In the genomic region with DNA sequence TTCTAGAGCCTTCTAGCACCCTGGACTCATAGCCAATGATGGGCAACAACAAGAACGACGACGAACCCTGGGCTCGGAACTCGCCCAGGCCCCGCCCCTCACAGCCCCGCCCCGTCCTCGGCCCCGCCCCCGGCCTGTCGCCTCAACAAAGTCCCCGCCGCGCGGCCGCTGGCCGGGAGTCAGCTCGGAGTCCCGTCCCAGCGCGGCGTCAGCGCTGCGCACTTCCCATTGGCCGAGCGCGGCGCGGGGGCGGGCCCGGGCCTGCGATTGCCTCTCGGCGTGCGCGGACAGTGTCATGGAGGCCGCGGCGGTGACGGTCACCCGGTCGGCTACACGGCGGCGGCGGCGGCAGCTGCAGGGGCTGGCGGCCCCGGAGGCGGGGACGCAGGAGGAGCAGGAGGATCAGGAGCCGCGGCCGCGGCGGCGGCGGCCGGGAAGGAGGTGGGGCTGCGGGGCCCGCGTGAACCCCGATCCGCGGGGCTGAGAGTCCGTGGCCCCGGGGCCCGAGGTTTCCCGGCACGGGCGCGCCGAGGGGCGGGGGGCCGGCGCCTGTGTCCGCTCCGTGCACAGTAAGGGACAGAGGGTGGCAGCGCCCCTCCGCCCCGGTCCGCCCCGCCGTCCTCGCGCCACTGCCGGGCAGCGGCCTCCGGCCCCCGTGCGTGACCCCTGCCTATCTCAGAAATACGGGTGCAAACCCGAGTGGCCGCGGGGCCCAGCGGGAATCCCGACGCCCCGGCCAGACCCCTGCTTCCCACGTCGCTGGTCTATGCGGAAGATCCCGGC, we compare ENCODE assay signal across 1 cellular context.
A peak's percentile ranks its signal among the peaks of the same experiment; 100 is the strongest.
TF ChIP-seq lines count a peak whose summit lies in the region.

A gene with protein sequence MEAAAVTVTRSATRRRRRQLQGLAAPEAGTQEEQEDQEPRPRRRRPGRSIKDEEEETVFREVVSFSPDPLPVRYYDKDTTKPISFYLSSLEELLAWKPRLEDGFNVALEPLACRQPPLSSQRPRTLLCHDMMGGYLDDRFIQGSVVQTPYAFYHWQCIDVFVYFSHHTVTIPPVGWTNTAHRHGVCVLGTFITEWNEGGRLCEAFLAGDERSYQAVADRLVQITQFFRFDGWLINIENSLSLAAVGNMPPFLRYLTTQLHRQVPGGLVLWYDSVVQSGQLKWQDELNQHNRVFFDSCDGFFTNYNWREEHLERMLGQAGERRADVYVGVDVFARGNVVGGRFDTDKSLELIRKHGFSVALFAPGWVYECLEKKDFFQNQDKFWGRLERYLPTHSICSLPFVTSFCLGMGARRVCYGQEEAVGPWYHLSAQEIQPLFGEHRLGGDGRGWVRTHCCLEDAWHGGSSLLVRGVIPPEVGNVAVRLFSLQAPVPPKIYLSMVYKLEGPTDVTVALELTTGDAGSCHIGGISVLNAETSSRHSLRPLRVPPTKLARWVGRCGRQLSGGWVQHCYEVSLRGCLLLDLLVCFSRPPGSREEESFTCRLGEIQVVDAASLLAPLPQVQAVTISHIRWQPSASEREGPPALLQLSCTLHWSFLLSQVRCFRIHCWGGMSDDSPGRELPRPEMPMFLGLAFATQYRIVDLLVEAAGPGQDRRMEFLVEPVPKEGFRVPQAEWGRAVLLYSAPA (plus strand): TSS at position 175 of the 783 bp plus-strand sequence. CDS start 121 bp downstream, at position 296.

TF ChIP-seq in A549, 52 proteins besides CTCF, POLR2A, EP300 and RAD21 (continued from another document):
- TF ChIP-seq, protein P1, sequence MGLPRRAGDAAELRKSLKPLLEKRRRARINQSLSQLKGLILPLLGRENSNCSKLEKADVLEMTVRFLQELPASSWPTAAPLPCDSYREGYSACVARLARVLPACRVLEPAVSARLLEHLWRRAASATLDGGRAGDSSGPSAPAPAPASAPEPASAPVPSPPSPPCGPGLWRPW (IDR thresholded peaks at IDR 0.05): no peak
- TF ChIP-seq JUN (IDR thresholded peaks at IDR 0.05) (peak; percentile 72 to 81; a peak in 4 of 5 replicates), KDM1A (IDR thresholded peaks at IDR 0.05; ENCODE audit: low read depth) (no peak), SMC3 (IDR thresholded peaks at IDR 0.05) (no peak), HEYL (CRISPR knock-in tag; IDR thresholded peaks at IDR 0.05) (no peak), PHF8 (IDR thresholded peaks at IDR 0.05; ENCODE audit: borderline replicate concordance, low read depth) (peak; percentile 89; the same call in 1 of the 2 replicates), ESRRA (IDR thresholded peaks at IDR 0.05; ENCODE audit: borderline replicate concordance, low read length) (no peak), EHMT2 (IDR thresholded peaks at IDR 0.05; ENCODE audit: low read depth) (no peak), TFCP2L1 (CRISPR knock-in tag; IDR thresholded peaks at IDR 0.05) (no peak)
- TF ChIP-seq, protein P2, sequence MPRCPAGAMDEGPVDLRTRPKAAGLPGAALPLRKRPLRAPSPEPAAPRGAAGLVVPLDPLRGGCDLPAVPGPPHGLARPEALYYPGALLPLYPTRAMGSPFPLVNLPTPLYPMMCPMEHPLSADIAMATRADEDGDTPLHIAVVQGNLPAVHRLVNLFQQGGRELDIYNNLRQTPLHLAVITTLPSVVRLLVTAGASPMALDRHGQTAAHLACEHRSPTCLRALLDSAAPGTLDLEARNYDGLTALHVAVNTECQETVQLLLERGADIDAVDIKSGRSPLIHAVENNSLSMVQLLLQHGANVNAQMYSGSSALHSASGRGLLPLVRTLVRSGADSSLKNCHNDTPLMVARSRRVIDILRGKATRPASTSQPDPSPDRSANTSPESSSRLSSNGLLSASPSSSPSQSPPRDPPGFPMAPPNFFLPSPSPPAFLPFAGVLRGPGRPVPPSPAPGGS (IDR thresholded peaks at IDR 0.05): peak; percentile 88; the same call in 2 of the 3 replicates
- TF ChIP-seq, protein P3, sequence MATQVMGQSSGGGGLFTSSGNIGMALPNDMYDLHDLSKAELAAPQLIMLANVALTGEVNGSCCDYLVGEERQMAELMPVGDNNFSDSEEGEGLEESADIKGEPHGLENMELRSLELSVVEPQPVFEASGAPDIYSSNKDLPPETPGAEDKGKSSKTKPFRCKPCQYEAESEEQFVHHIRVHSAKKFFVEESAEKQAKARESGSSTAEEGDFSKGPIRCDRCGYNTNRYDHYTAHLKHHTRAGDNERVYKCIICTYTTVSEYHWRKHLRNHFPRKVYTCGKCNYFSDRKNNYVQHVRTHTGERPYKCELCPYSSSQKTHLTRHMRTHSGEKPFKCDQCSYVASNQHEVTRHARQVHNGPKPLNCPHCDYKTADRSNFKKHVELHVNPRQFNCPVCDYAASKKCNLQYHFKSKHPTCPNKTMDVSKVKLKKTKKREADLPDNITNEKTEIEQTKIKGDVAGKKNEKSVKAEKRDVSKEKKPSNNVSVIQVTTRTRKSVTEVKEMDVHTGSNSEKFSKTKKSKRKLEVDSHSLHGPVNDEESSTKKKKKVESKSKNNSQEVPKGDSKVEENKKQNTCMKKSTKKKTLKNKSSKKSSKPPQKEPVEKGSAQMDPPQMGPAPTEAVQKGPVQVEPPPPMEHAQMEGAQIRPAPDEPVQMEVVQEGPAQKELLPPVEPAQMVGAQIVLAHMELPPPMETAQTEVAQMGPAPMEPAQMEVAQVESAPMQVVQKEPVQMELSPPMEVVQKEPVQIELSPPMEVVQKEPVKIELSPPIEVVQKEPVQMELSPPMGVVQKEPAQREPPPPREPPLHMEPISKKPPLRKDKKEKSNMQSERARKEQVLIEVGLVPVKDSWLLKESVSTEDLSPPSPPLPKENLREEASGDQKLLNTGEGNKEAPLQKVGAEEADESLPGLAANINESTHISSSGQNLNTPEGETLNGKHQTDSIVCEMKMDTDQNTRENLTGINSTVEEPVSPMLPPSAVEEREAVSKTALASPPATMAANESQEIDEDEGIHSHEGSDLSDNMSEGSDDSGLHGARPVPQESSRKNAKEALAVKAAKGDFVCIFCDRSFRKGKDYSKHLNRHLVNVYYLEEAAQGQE (IDR thresholded peaks at IDR 0.05): no peak
- TF ChIP-seq, protein P4, sequence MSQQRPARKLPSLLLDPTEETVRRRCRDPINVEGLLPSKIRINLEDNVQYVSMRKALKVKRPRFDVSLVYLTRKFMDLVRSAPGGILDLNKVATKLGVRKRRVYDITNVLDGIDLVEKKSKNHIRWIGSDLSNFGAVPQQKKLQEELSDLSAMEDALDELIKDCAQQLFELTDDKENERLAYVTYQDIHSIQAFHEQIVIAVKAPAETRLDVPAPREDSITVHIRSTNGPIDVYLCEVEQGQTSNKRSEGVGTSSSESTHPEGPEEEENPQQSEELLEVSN (IDR thresholded peaks at IDR 0.05; ENCODE audit: borderline replicate concordance, low read depth): 0 out of 2 replicates have a peak, but pooled peaks have one; percentile 34
- TF ChIP-seq, protein P5, sequence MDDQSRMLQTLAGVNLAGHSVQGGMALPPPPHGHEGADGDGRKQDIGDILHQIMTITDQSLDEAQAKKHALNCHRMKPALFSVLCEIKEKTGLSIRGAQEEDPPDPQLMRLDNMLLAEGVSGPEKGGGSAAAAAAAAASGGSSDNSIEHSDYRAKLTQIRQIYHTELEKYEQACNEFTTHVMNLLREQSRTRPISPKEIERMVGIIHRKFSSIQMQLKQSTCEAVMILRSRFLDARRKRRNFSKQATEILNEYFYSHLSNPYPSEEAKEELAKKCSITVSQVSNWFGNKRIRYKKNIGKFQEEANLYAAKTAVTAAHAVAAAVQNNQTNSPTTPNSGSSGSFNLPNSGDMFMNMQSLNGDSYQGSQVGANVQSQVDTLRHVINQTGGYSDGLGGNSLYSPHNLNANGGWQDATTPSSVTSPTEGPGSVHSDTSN (IDR thresholded peaks at IDR 0.05): no peak; the same call in 1 of the 2 replicates
